Comparison of ENCODE assay signal across 8 cellular contexts in the genomic region with DNA sequence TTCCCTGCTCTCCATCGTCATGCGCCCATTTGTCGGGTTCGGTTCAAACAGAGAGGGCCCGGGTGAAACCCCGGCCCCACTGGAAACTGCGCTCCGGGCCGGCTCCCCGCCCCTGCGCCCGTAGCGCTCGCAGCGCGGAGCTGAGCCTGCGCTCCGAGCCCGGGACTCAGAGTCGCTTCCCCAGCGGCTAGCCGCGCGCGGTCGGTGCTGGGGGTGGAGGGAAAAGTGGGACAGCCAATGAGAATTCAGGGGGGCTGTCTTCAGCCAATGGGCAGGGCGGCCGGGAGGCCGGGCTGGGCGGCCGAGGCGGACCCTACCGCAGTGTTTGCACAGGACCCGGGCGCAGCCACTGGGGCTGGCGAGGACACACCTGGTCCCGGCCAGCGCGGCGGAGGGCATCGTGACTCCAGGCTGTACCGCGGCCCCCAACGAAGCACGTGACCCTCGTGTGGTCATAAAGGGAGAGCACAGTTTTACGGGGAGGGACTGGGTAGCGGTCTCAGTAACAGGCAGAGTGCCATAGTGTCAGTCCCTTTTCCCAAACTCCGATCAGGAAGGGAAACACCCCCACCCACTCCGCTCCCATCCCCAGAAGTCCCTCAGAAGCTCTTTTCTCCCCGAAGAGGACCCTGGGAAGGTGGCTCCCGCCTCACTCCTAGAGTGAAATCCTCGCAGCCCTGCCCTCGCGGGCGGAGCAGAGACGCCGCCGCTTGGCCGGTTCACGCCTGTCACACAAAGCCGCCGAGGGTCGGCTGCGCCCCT. TPM values are rescaled to one million over a fixed set of nuclear protein-coding genes. Genes with fewer than 3 reads are reported as not detected.
A peak's percentile ranks its signal among the peaks of the same experiment; 100 is the strongest.
DNase-seq lines count a peak whose midpoint lies in the region; ATAC-seq and TF ChIP-seq lines count a peak whose summit lies in the region.

TSS of gene INKA2 (minus strand) at position 174 of the 762 bp plus-strand sequence. CDS start at position 21, 153 bp downstream.

- no peaks in the 10 kb centered on the region for H3K36me3 ChIP-seq in right atrium auricular region

- in situ Hi-C loops in GM13977 (cut with MboI; ENCODE audit: low pct_unique_long_range_greater_than_20kb, low sequenced_read_pairs, unreplicated experiment) = no loop called here

- H3K4me1 ChIP-seq in right atrium auricular region = peaks cover 0 to 88% of the 10 kb centered on the region in 2 donors

- H3K9me3 ChIP-seq in right atrium auricular region = no peaks in the 10 kb centered on the region

- H3K27ac ChIP-seq in right atrium auricular region = peak within 1 kb of the TSS; percentile 96 to 98

- H3K27me3 ChIP-seq in right atrium auricular region = no peaks in the 10 kb centered on the region

- peak within 1 kb of the TSS; percentile 62 to 65 for H3K4me3 ChIP-seq in right atrium auricular region

- peak; percentile 90 for ATAC-seq in HG02798 (IDR thresholded peaks at IDR 0.05; ENCODE audit: poor library complexity, unreplicated experiment)

- TF ChIP-seq CTCF in GM13977 (IDR thresholded peaks at IDR 0.05; ENCODE audit: extremely low read depth, insufficient read depth, missing control alignments) (peak; percentile 36), right atrium auricular region (IDR thresholded peaks at IDR 0.05) (no peak)

- DNase-seq in GM13977 (ENCODE audit: low spot score) = peak; percentile 94
- DNase-seq in NCI-H1417 (lab: John Stamatoyannopoulos, UW) = peak; percentile 92 to 95 (median 93)
- peak in 4 of 5 donors; percentile 39 to 84 (median 46) for DNase-seq in T-helper 1 cell
- DNase-seq in amygdala (lab: John Stamatoyannopoulos, UW) = peak; percentile 38 to 92 (median 83)
- peak; percentile 93 for DNase-seq in right atrium auricular region (ENCODE audit: low spot score)
- DNase-seq in pulmonary artery endothelial cell (ENCODE audit: low read depth, low spot score) = peak; percentile 75
- no peak for DNase-seq in NK-92 treated with Interleukin-12 subunit alpha and Interleukin-12 subunit beta, amount 100 ng/mL, for 24 hours (lab: John Stamatoyannopoulos, UW)

RNA-seq across cellular contexts. Expression of gene INKA2, which starts in this region (rescaled TPM):
- total RNA-seq in right atrium auricular region = 10 to 100 TPM; 17.3 to 23.4 TPM
- total RNA-seq in pulmonary artery endothelial cell = 4.6 and 6.0 TPM in 2 replicates
